Comparison of ENCODE assay signal across 24 cellular contexts in genomic region chr2:38565333-38565732, GRCh38.
"Had no signal": no experiment of that assay in that cellular context is flagged by ENCODE, and none has a peak within 500 bp of the region (broad histone marks: within the 10 kb centered on the region; RNA-seq: fewer than 3 reads in every experiment).

No MANE protein-coding gene starts in this region.

- H2AFZ ChIP-seq: hepatocyte had no signal

- H3K27ac ChIP-seq: coronary artery, dorsolateral prefrontal cortex, esophagus muscularis mucosa, foreskin keratinocyte, gastroesophageal sphincter, heart left ventricle, hepatocyte, left lung, lower lobe of right lung had no signal

- H3K4me3 ChIP-seq: coronary artery, dorsolateral prefrontal cortex, esophagus muscularis mucosa, gastroesophageal sphincter, heart left ventricle, hepatocyte, left lung, lower lobe of right lung, mucosa of descending colon had no signal

- DNase-seq: dermis blood vessel endothelial cell; dorsolateral prefrontal cortex; effector CD4-positive, alpha-beta T cell; effector memory CD4-positive, alpha-beta T cell; foreskin keratinocyte; heart left ventricle; hypothalamus; immature natural killer cell; islet precursor cell; kidney; kidney glomerular epithelial cell; left lung; left ventricle myocardium superior; lower lobe of right lung; mesenchymal stem cell; mucosa of descending colon; naive B cell; naive thymus-derived CD8-positive, alpha-beta T cell had no signal

- H3K27me3 ChIP-seq: dorsolateral prefrontal cortex, esophagus muscularis mucosa, foreskin keratinocyte, gastroesophageal sphincter, heart left ventricle, hepatocyte, left lung had no signal

- H3K4me2 ChIP-seq: hepatocyte had no signal

- H3K4me1 ChIP-seq: esophagus muscularis mucosa, foreskin keratinocyte, lower lobe of right lung had no signal

- ATAC-seq: foreskin keratinocyte; gastroesophageal sphincter; heart left ventricle; left lung; left ventricle myocardium superior; lower lobe of right lung; mucosa of descending colon; naive thymus-derived CD8-positive, alpha-beta T cell had no signal

- FAIRE-seq: endothelial cell of umbilical vein, frontal cortex, kidney had no signal

- H3K9me3 ChIP-seq: esophagus muscularis mucosa, gastroesophageal sphincter, heart left ventricle, left lung, lower lobe of right lung, mucosa of descending colon had no signal

- H3K79me2 ChIP-seq: hepatocyte had no signal
